In genomic region chr15:69116391-69116790, GRCh38 we compare ENCODE assay signal across 20 cellular contexts.
"Had no signal": no experiment of that assay in that cellular context is flagged by ENCODE, and none has a peak within 500 bp of the region (broad histone marks: within the 10 kb centered on the region; RNA-seq: fewer than 3 reads in every experiment).

No MANE protein-coding gene starts in this region.

- DNase-seq: cortex of kidney; dorsolateral prefrontal cortex; effector CD8-positive, alpha-beta T cell; gastrocnemius medialis; natural killer cell; ovary; sigmoid colon; stimulated activated CD4-positive, alpha-beta T cell treated with anti-CD3 and anti-CD28 coated beads, Interleukin-2, amount 100 ng/mL, for 24 hours; stimulated activated CD4-positive, alpha-beta T cell treated with anti-CD3 and anti-CD28 coated beads, Interleukin-4, amount 100 ng/mL, for 4 hours; stimulated activated naive B cell treated with anti-CD40 and anti-IgM and Interleukin-4, amounts not matched to agents 10 μg/mL and 1 μg/mL and 100 μg/mL, for 72 hours; stimulated activated naive CD8-positive, alpha-beta T cell treated with anti-CD3 and anti-CD28 coated beads, Interleukin-15, amount 100 ng/mL, for 72 hours; testis had no signal

- H3K4me3 Mint-ChIP-seq: mesothelial cell of epicardium; natural killer cell; neural crest cell; stimulated activated naive B cell treated with anti-CD40 and anti-IgM and Interleukin-4, amounts not matched to agents 10 μg/mL and 1 μg/mL and 100 μg/mL, for 72 hours; stimulated activated naive CD8-positive, alpha-beta T cell treated with anti-CD3 and anti-CD28 coated beads, Interleukin-15, amount 100 ng/mL, for 72 hours had no signal

- H3K36me3 Mint-ChIP-seq: mesothelial cell of epicardium; natural killer cell; stimulated activated naive B cell treated with anti-CD40 and anti-IgM and Interleukin-4, amounts not matched to agents 10 μg/mL and 1 μg/mL and 100 μg/mL, for 72 hours had no signal

- H3K27ac ChIP-seq: dorsolateral prefrontal cortex, esophagus muscularis mucosa, gastrocnemius medialis, ovary, right atrium auricular region, sigmoid colon, skin epidermis, testis, tibial nerve had no signal

- FAIRE-seq: endometrium had no signal

- H3K27ac Mint-ChIP-seq: mesothelial cell of epicardium; natural killer cell; stimulated activated naive B cell treated with anti-CD40 and anti-IgM and Interleukin-4, amounts not matched to agents 10 μg/mL and 1 μg/mL and 100 μg/mL, for 72 hours; stimulated activated naive CD8-positive, alpha-beta T cell treated with anti-CD3 and anti-CD28 coated beads, Interleukin-15, amount 100 ng/mL, for 72 hours had no signal

- H3K9me3 ChIP-seq: esophagus muscularis mucosa, gastrocnemius medialis, ovary, right atrium auricular region, sigmoid colon, testis, tibial nerve had no signal

- H3K4me3 ChIP-seq: dorsolateral prefrontal cortex, esophagus muscularis mucosa, gastrocnemius medialis, ovary, right atrium auricular region, sigmoid colon, skin epidermis, testis, tibial nerve had no signal

- H3K36me3 ChIP-seq: esophagus muscularis mucosa, gastrocnemius medialis, ovary, right atrium auricular region, sigmoid colon, tibial nerve had no signal

- H3K27me3 ChIP-seq: ovary, right atrium auricular region, testis, tibial nerve had no signal

- H3K9me3 Mint-ChIP-seq: mesothelial cell of epicardium; natural killer cell; neural crest cell; stimulated activated naive B cell treated with anti-CD40 and anti-IgM and Interleukin-4, amounts not matched to agents 10 μg/mL and 1 μg/mL and 100 μg/mL, for 72 hours; stimulated activated naive CD8-positive, alpha-beta T cell treated with anti-CD3 and anti-CD28 coated beads, Interleukin-15, amount 100 ng/mL, for 72 hours had no signal

- H3K4me1 ChIP-seq: esophagus muscularis mucosa, gastrocnemius medialis, right atrium auricular region, sigmoid colon had no signal

- ATAC-seq: gastrocnemius medialis; left lobe of liver; natural killer cell; stimulated activated naive B cell treated with anti-CD40 and anti-IgM and Interleukin-4, amounts not matched to agents 10 μg/mL and 1 μg/mL and 100 μg/mL, for 72 hours; stimulated activated naive CD8-positive, alpha-beta T cell treated with anti-CD3 and anti-CD28 coated beads, Interleukin-15, amount 100 ng/mL, for 72 hours had no signal
